Comparison of ENCODE assay signal across 8 cellular contexts in genomic region chr2:68318686-68319396, GRCh38. TPM values are rescaled to one million over a fixed set of nuclear protein-coding genes. Genes with fewer than 3 reads are reported as not detected.
A peak's percentile ranks its signal among the peaks of the same experiment; 100 is the strongest.
DNase-seq lines count a peak whose midpoint lies in the region; ATAC-seq and TF ChIP-seq lines count a peak whose summit lies in the region.

No MANE protein-coding gene starts in this region.

- H3K27me3 ChIP-seq in lower lobe of right lung (ENCODE audit: low read depth) (peaks cover 17% of the 10 kb centered on the region), thymus (ENCODE audit: control insufficient read depth, insufficient read depth) (peaks cover 24% of the 10 kb centered on the region)

- no peak for TF ChIP-seq CTCF in NB4 (IDR thresholded peaks at IDR 0.05; ENCODE audit: low read depth, low read length)
- TF ChIP-seq CTCF in coronary artery (IDR thresholded peaks at IDR 0.05): no peak
- no peak for TF ChIP-seq CTCF in lower lobe of right lung (IDR thresholded peaks at IDR 0.05)

- H3K4me1 ChIP-seq in lower lobe of right lung (peaks cover 18% of the 10 kb centered on the region), thymus (ENCODE audit: control insufficient read depth, insufficient read depth, low read length) (peaks cover 3% of the 10 kb centered on the region)

- DNase-seq in Ammon's horn (ENCODE audit: low spot score) (peak; percentile 46), NB4 (ENCODE audit: low read depth) (no peak), coronary artery (ENCODE audit: low spot score) (peak; percentile 74), lower lobe of right lung (peak; percentile 47)
- DNase-seq in activated effector memory CD4-positive, alpha-beta T cell treated with anti-CD3 and anti-CD28 coated beads, Interleukin-2, amount 50 U/mL, for 16 hours: no peak
- no peak for DNase-seq in stimulated activated CD4-positive, alpha-beta T cell treated with anti-CD3 and anti-CD28 coated beads, Interleukin-4, amount 100 ng/mL, for 24 hours

- H3K27ac ChIP-seq in coronary artery (peak overlapping the region; percentile 93), lower lobe of right lung (peak overlapping the region; percentile 93), thymus (ENCODE audit: low read depth) (peak overlapping the region; percentile 73)

- H3K4me3 ChIP-seq in NB4 (ENCODE audit: low read depth, low read length) (peak overlapping the region; percentile 42), coronary artery (peak overlapping the region; percentile 94), lower lobe of right lung (peak overlapping the region; percentile 67), thymus (ENCODE audit: low read length) (peak overlapping the region; percentile 46)

- ATAC-seq in lower lobe of right lung (peak; percentile 65 to 69), HG03521 (IDR thresholded peaks at IDR 0.05; ENCODE audit: unreplicated experiment) (no peak)

- intact Hi-C loops in lower lobe of right lung (cut with DNase I): no loop called here

- H3K9me3 ChIP-seq in lower lobe of right lung (peaks cover 6% of the 10 kb centered on the region), thymus (ENCODE audit: control insufficient read depth) (no peaks in the 10 kb centered on the region)

- no peaks in the 10 kb centered on the region for H3K36me3 ChIP-seq in lower lobe of right lung
- H3K36me3 ChIP-seq in thymus (ENCODE audit: control insufficient read depth, insufficient read depth): no peaks in the 10 kb centered on the region

- TF ChIP-seq POLR2A in NB4 (IDR thresholded peaks at IDR 0.05; ENCODE audit: extremely low read depth, insufficient read length): no peak

- 26% methylated on average over 40 of the region's 40 CpGs for WGBS in thymus

RNA-seq across cellular contexts. Expression of gene CNRIP1, which starts 0.9 kb away (rescaled TPM):
- 20.8 TPM for total RNA-seq in lower lobe of right lung
- polyA plus RNA-seq in thymus: 10.3 TPM

RNA-seq across cellular contexts. Expression of gene PLEK, which starts 46.2 kb away (rescaled TPM):
- total RNA-seq in lower lobe of right lung: 42.1 TPM
- polyA plus RNA-seq in thymus: 35.3 TPM

Comparison
In these comparisons a context has a peak if more than half of its experiments do, and no peak if none do; other contexts are left out.
1. DNase-seq: peak in Ammon's horn (single experiment), coronary artery (single experiment) and lower lobe of right lung (single experiment); none in NB4 (single experiment), activated effector memory CD4-positive, alpha-beta T cell treated with anti-CD3 and anti-CD28 coated beads, Interleukin-2, amount 50 U/mL, for 16 hours (single experiment) and stimulated activated CD4-positive, alpha-beta T cell treated with anti-CD3 and anti-CD28 coated beads, Interleukin-4, amount 100 ng/mL, for 24 hours (single experiment).
2. H3K4me3 ChIP-seq: peak in every context shown above with its lines; median percentile 94 in coronary artery; 67 in lower lobe of right lung; 46 in thymus; 42 in NB4.
3. Peak in every context shown above with its lines, with median percentiles within 50 percentile points of each other: H3K27ac ChIP-seq.